ENCODE assay signal across 8 cellular contexts in the genomic region with DNA sequence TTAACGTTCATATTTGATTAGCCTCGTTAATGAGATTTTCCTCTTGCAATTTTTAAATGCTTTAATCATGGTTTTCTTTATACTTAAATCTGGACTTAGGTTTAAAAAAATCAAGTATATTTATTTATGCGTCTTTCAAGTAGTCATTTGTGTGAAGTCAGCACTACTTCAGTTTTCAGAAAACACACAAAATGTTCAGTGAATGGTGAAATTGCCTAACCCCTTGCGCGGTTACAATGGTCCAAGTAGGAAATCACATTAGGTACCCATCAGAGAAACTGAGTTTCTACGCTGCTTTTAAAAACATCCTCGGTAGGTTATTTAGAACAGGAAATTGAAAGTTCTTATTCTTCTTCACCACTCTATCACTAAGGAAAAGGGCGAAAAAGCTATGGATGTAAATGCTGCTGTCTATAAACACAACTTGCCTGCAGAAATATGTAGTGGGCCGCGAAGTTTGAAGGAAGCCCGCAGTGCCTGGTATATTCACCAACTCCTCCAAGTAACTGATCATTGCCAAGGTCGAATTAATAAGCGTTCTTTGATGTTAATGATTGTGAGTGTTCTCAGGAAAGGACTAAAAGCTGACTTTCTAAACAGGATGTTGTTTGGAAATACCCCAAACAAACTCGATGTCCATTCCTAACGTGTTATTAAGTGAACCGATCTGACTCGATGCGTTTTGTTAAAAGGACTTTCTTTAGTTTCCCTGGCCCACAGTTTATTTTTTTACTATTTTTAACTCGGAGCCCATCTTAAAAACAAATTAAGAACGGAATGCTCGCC. TPM values are rescaled to one million over a fixed set of nuclear protein-coding genes. Genes with fewer than 3 reads are reported as not detected.
DNase-seq lines count a peak whose midpoint lies in the region; ATAC-seq and TF ChIP-seq lines count a peak whose summit lies in the region.

No MANE protein-coding gene starts in this region.

- intact Hi-C loops in Panc1 (cut with micrococcal nuclease; ENCODE audit: unreplicated experiment): no loop called here
- intact Hi-C loops in natural killer cell (cut with micrococcal nuclease): loop anchor here (2.0 to 10.0 kb wide), 3 partner anchors 40 to 174 kb away; partner anchors contain the start of gene NAMPT

- H3K27me3 Mint-ChIP-seq in activated CD4-positive, alpha-beta T cell treated with anti-CD3 and anti-CD28 coated beads, Interleukin-2, amount 10 ng/mL, durations not matched to agents 7 days and 5 days: peaks cover 2% of the 10 kb centered on the region
- no peaks in the 10 kb centered on the region for H3K27me3 Mint-ChIP-seq in effector memory CD8-positive, alpha-beta T cell
- H3K27me3 Mint-ChIP-seq in natural killer cell (ENCODE audit: low read depth in 2 of 2): peaks cover 2 to 13% of the 10 kb centered on the region in 2 donors

- H3K4me1 ChIP-seq in Panc1 (ENCODE audit: control insufficient read depth, insufficient read depth, low read length): peaks cover 21% of the 10 kb centered on the region

- peak overlapping the region; percentile 87 for H3K4me3 Mint-ChIP-seq in activated CD4-positive, alpha-beta T cell treated with anti-CD3 and anti-CD28 coated beads, Interleukin-2, amount 10 ng/mL, durations not matched to agents 7 days and 5 days
- H3K4me3 Mint-ChIP-seq in effector memory CD8-positive, alpha-beta T cell: peak overlapping the region; percentile 84 to 91
- peak overlapping the region; percentile 92 for H3K4me3 Mint-ChIP-seq in natural killer cell

- H3K4me1 Mint-ChIP-seq in activated CD4-positive, alpha-beta T cell treated with anti-CD3 and anti-CD28 coated beads, Interleukin-2, amount 10 ng/mL, durations not matched to agents 7 days and 5 days: peaks cover 49% of the 10 kb centered on the region
- peaks cover 20 to 43% of the 10 kb centered on the region in 2 donors for H3K4me1 Mint-ChIP-seq in effector memory CD8-positive, alpha-beta T cell (ENCODE audit: low read depth in 2 of 2)
- H3K4me1 Mint-ChIP-seq in natural killer cell: peaks cover 30 to 38% of the 10 kb centered on the region in 2 donors

- POLR2A ChIA-PET in activated CD4-positive, alpha-beta T cell treated with anti-CD3 and anti-CD28 coated beads, Interleukin-2, amount 10 ng/mL, durations not matched to agents 7 days and 5 days (lab: Charles Lee): interaction anchor here (1.8 kb wide), 1 partner anchor 40 kb away, joined by 7 read pairs; no protein-coding TSS in a partner anchor
- POLR2A ChIA-PET in Panc1 (lab: Charles Lee): interaction anchor here (0.6 kb wide), 1 partner anchor 566 kb away, joined by 3 read pairs; no protein-coding TSS in a partner anchor

- peak overlapping the region; percentile 84 to 86 for H3K4me3 ChIP-seq in Panc1 (ENCODE audit: low read depth in 2 of 2, low read length in 2 of 2)

- no peak for DNase-seq in activated CD4-positive, alpha-beta T cell treated with anti-CD3 and anti-CD28 coated beads, Interleukin-2, amount 10 ng/mL, durations not matched to agents 7 days and 5 days
- DNase-seq in activated CD4-positive, alpha-beta T cell treated with anti-CD3 and anti-CD28 coated beads, Interleukin-2, amount 50 U/mL, for 1 hour: no peak
- no peak for DNase-seq in Panc1 (ENCODE audit: low read depth, low spot score)
- no peak for DNase-seq in effector memory CD8-positive, alpha-beta T cell
- DNase-seq in natural killer cell: no peak
- DNase-seq in germinal center (ENCODE audit: low spot score): no peak
- no peak for DNase-seq in activated CD8-positive, alpha-beta memory T cell treated with anti-CD3 and anti-CD28 coated beads for 24 hours

- BruUV-seq in Panc1 (replicated peaks; lab: Mats Ljungman, UMichigan): TSS peak; percentile 82

- H3K36me3 ChIP-seq in Panc1 (ENCODE audit: control insufficient read depth, insufficient read depth, low read length): no peaks in the 10 kb centered on the region

- H3K27ac ChIP-seq in Panc1 (ENCODE audit: low read length): peak overlapping the region; percentile 96

- peaks cover 21% of the 10 kb centered on the region for H3K36me3 Mint-ChIP-seq in activated CD4-positive, alpha-beta T cell treated with anti-CD3 and anti-CD28 coated beads, Interleukin-2, amount 10 ng/mL, durations not matched to agents 7 days and 5 days (ENCODE audit: low read depth)
- peaks cover 28% of the 10 kb centered on the region for H3K36me3 Mint-ChIP-seq in effector memory CD8-positive, alpha-beta T cell (ENCODE audit: insufficient read depth)
- no peaks in the 10 kb centered on the region for H3K36me3 Mint-ChIP-seq in natural killer cell

- TF ChIP-seq CTCF in Panc1 (IDR thresholded peaks at IDR 0.05): no peak
- no peak for TF ChIP-seq CTCF in natural killer cell (IDR thresholded peaks at IDR 0.05)

- H3K9me3 Mint-ChIP-seq in activated CD4-positive, alpha-beta T cell treated with anti-CD3 and anti-CD28 coated beads, Interleukin-2, amount 10 ng/mL, durations not matched to agents 7 days and 5 days: no peaks in the 10 kb centered on the region
- H3K9me3 Mint-ChIP-seq in effector memory CD8-positive, alpha-beta T cell: no peaks in the 10 kb centered on the region
- H3K9me3 Mint-ChIP-seq in natural killer cell: no peaks in the 10 kb centered on the region

- in situ Hi-C loops in Panc1 (cut with HindIII; ENCODE audit: low pct_unique_long_range_greater_than_20kb, low sequenced_read_pairs): no loop called here

- no peaks in the 10 kb centered on the region for H3K9me3 ChIP-seq in Panc1 (ENCODE audit: control insufficient read depth, insufficient read depth, low read depth, low read length)

- H3K27ac Mint-ChIP-seq in activated CD4-positive, alpha-beta T cell treated with anti-CD3 and anti-CD28 coated beads, Interleukin-2, amount 10 ng/mL, durations not matched to agents 7 days and 5 days: peak overlapping the region; percentile 89
- peak overlapping the region; percentile 93 to 94 for H3K27ac Mint-ChIP-seq in effector memory CD8-positive, alpha-beta T cell
- H3K27ac Mint-ChIP-seq in natural killer cell: peak overlapping the region; percentile 84

- no peaks in the 10 kb centered on the region for H3K27me3 ChIP-seq in Panc1 (ENCODE audit: control insufficient read depth, insufficient read depth, low read length)

- CTCF ChIA-PET in activated CD4-positive, alpha-beta T cell treated with anti-CD3 and anti-CD28 coated beads, Interleukin-2, amount 10 ng/mL, durations not matched to agents 7 days and 5 days (lab: Charles Lee): interaction anchor here (0.8 to 2.4 kb wide), 6 partner anchors 30 to 369 kb away, joined by 3 to 12 read pairs (median 3); no protein-coding TSS in a partner anchor
- CTCF ChIA-PET in Panc1 (lab: Charles Lee): no interaction called here

- ATAC-seq in Panc1 (no peak), natural killer cell (no peak), HG03095 (IDR thresholded peaks at IDR 0.05; ENCODE audit: unreplicated experiment) (no peak)
- no peak for ATAC-seq in effector memory CD8-positive, alpha-beta T cell (replicated peaks)

RNA-seq across cellular contexts. Expression of gene SYPL1, which starts 1.0 kb away (rescaled TPM):
- 10 to 100 TPM; 36.7 to 40.3 TPM for total RNA-seq in activated CD4-positive, alpha-beta T cell treated with anti-CD3 and anti-CD28 coated beads, Interleukin-2, amount 10 ng/mL, durations not matched to agents 7 days and 5 days
- total RNA-seq in Panc1 (2021; ENCODE audit: unreplicated experiment) (98.3 TPM), natural killer cell (10 to 100 TPM; 13.1 to 22.2 (median 14.9) TPM)
- polyA plus RNA-seq in Panc1 (2012; ENCODE audit: insufficient read length): 59.7 TPM
